ENCODE assay signal across 1 cellular context in the genomic region with DNA sequence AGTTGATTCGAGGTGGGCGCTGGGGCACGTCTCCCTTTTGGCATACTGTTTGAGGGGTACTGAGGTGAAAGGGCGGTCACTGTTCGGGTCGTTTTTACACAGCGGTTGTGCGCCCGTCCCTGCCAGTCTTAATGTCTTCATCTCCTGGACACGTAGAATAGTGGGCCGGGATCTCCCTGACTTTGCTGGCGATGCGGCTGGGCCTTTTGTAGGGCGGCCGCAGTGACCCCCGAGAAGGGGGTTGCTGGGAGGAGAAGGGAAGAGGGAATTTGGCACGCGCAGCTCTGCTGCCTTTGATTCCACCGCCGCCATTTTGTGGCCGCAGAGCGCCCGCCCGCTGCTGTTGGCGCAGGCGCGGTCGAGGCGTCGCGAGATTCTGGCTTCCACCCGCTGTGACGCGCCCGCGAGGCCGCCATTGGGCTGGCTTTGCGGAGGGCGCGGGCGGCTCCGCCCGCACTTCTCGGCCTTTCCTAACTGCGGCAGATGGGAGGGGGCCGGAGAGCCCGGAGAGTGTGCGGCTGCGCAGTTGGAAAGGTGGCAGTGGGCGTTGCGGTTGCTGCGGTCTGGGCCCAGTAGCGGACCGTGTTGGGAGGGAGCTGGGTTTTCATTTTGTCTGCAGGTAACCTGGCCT.
TF ChIP-seq lines count a peak whose summit lies in the region.

No MANE protein-coding gene starts in this region.

TF ChIP-seq in K562, 482 proteins besides CTCF, POLR2A, EP300 and RAD21 (continued from another document and continues in another):
- TF ChIP-seq ZBTB9 (CRISPR knock-in tag; IDR thresholded peaks at IDR 0.05) (peak; percentile 45; the same call in 1 of the 2 replicates), MAZ (CRISPR knock-in tag; conservative IDR thresholded peaks at IDR 0.05 in 1 of 2, IDR thresholded peaks at IDR 0.05 in 1 of 2) (peak; percentile 71 to 87), ZBED1 (IDR thresholded peaks at IDR 0.05) (no peak), U2AF1 (optimal IDR thresholded peaks at IDR 0.05; ENCODE audit: low read depth, low read length) (peak; percentile 25), NR2C2 (CRISPR knock-in tag; IDR thresholded peaks at IDR 0.05) (no peak), NR2C2 (tag; IDR thresholded peaks at IDR 0.05) (no peak; the same call in 1 of the 2 replicates), TAF7 (tag; IDR thresholded peaks at IDR 0.05) (peak; percentile 70), TAF1 (IDR thresholded peaks at IDR 0.05; ENCODE audit: control insufficient read depth, extremely low read depth, insufficient read depth, low read length, severe bottlenecking) (peak; percentile 92), NEUROD1 (IDR thresholded peaks at IDR 0.05; ENCODE audit: borderline replicate concordance, low read depth, low read length, partially characterized antibody) (no peak), ZNF431 (CRISPR knock-in tag; IDR thresholded peaks at IDR 0.05) (no peak), PCBP2 (IDR thresholded peaks at IDR 0.05; ENCODE audit: low read depth, low read length, poor library complexity, severe bottlenecking) (no peak), ESRRA (IDR thresholded peaks at IDR 0.05; ENCODE audit: borderline replicate concordance, low read depth) (peak; percentile 92; the same call in 1 of the 2 replicates), CREM (IDR thresholded peaks at IDR 0.05; ENCODE audit: low read depth) (peak; percentile 80), ZNF232 (CRISPR knock-in tag; IDR thresholded peaks at IDR 0.05) (0 out of 2 replicates have a peak, but pooled peaks have one; percentile 55), PTTG1 (tag; IDR thresholded peaks at IDR 0.05; ENCODE audit: low read depth) (no peak), ZNF41 (CRISPR knock-in tag; conservative IDR thresholded peaks at IDR 0.05) (0 out of 2 replicates have a peak, but pooled peaks have one; percentile 43), ZBTB7A (IDR thresholded peaks at IDR 0.05; ENCODE audit: borderline replicate concordance, control insufficient read depth, low read depth, low read length) (no peak), CREB1 (IDR thresholded peaks at IDR 0.05) (peak; percentile 33; the same call in 1 of the 2 replicates), CREB1 (CRISPR knock-in tag; IDR thresholded peaks at IDR 0.05) (no peak), E2F1 (CRISPR knock-in tag; IDR thresholded peaks at IDR 0.05) (no peak), ZBTB1 (CRISPR knock-in tag; IDR thresholded peaks at IDR 0.05; ENCODE audit: borderline replicate concordance, low read depth) (peak; percentile 97), POLR2G (IDR thresholded peaks at IDR 0.05; ENCODE audit: low read depth, low read length) (peak; percentile 90), SIN3B (IDR thresholded peaks at IDR 0.05; ENCODE audit: low read depth) (no peak), MAFF (IDR thresholded peaks at IDR 0.05; ENCODE audit: low read length) (no peak), EGR1 (conservative IDR thresholded peaks at IDR 0.05) (peak; percentile 80), HINFP (tag; conservative IDR thresholded peaks at IDR 0.05; ENCODE audit: low read depth) (peak; percentile 45; the same call in 1 of the 2 replicates), ZNF140 (CRISPR knock-in tag; IDR thresholded peaks at IDR 0.05) (no peak), ATF1 (CRISPR knock-in tag; IDR thresholded peaks at IDR 0.05) (no peak), ATF1 (tag; IDR thresholded peaks at IDR 0.05) (no peak), CCNT2 (IDR thresholded peaks at IDR 0.05; ENCODE audit: borderline replicate concordance, extremely low read depth, insufficient read length, low read depth, low read length) (peak; percentile 67), ZNF589 (CRISPR knock-in tag; IDR thresholded peaks at IDR 0.05; ENCODE audit: low read depth) (no peak), ZNF217 (CRISPR knock-in tag; IDR thresholded peaks at IDR 0.05) (no peak), DPF2 (IDR thresholded peaks at IDR 0.05) (no peak), YBX1 (IDR thresholded peaks at IDR 0.05) (no peak), TAL1 (IDR thresholded peaks at IDR 0.05) (no peak), ZNF583 (CRISPR knock-in tag; IDR thresholded peaks at IDR 0.05) (no peak), NR2F6 (CRISPR knock-in tag; IDR thresholded peaks at IDR 0.05) (no peak), LARP7 (IDR thresholded peaks at IDR 0.05) (no peak), E2F6 (IDR thresholded peaks at IDR 0.05; ENCODE audit: borderline replicate concordance in 1 of 2, extremely low read depth in 1 of 2, insufficient read depth in 1 of 2, insufficient read length in 1 of 2, low read depth in 1 of 2, low read length in 1 of 2, poor library complexity in 1 of 2, severe bottlenecking in 1 of 2) (peak in 1 of 2 experiments; percentile 41), NFRKB (IDR thresholded peaks at IDR 0.05; ENCODE audit: low read depth) (peak; percentile 95; the same call in 1 of the 2 replicates), ZC3H4 (CRISPR knock-in tag; IDR thresholded peaks at IDR 0.05; ENCODE audit: borderline replicate concordance) (peak; percentile 79)
- TF ChIP-seq, protein P1, sequence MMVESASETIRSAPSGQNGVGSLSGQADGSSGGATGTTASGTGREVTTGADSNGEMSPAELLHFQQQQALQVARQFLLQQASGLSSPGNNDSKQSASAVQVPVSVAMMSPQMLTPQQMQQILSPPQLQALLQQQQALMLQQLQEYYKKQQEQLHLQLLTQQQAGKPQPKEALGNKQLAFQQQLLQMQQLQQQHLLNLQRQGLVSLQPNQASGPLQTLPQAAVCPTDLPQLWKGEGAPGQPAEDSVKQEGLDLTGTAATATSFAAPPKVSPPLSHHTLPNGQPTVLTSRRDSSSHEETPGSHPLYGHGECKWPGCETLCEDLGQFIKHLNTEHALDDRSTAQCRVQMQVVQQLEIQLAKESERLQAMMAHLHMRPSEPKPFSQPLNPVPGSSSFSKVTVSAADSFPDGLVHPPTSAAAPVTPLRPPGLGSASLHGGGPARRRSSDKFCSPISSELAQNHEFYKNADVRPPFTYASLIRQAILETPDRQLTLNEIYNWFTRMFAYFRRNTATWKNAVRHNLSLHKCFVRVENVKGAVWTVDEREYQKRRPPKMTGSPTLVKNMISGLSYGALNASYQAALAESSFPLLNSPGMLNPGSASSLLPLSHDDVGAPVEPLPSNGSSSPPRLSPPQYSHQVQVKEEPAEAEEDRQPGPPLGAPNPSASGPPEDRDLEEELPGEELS (CRISPR knock-in tag; IDR thresholded peaks at IDR 0.05; ENCODE audit: borderline replicate concordance), result peak; percentile 68; the same call in 1 of the 2 replicates
- TF ChIP-seq, protein P2, sequence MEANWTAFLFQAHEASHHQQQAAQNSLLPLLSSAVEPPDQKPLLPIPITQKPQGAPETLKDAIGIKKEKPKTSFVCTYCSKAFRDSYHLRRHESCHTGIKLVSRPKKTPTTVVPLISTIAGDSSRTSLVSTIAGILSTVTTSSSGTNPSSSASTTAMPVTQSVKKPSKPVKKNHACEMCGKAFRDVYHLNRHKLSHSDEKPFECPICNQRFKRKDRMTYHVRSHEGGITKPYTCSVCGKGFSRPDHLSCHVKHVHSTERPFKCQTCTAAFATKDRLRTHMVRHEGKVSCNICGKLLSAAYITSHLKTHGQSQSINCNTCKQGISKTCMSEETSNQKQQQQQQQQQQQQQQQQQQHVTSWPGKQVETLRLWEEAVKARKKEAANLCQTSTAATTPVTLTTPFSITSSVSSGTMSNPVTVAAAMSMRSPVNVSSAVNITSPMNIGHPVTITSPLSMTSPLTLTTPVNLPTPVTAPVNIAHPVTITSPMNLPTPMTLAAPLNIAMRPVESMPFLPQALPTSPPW (CRISPR knock-in tag; IDR thresholded peaks at IDR 0.05), result peak; percentile 54
- TF ChIP-seq, protein P3, sequence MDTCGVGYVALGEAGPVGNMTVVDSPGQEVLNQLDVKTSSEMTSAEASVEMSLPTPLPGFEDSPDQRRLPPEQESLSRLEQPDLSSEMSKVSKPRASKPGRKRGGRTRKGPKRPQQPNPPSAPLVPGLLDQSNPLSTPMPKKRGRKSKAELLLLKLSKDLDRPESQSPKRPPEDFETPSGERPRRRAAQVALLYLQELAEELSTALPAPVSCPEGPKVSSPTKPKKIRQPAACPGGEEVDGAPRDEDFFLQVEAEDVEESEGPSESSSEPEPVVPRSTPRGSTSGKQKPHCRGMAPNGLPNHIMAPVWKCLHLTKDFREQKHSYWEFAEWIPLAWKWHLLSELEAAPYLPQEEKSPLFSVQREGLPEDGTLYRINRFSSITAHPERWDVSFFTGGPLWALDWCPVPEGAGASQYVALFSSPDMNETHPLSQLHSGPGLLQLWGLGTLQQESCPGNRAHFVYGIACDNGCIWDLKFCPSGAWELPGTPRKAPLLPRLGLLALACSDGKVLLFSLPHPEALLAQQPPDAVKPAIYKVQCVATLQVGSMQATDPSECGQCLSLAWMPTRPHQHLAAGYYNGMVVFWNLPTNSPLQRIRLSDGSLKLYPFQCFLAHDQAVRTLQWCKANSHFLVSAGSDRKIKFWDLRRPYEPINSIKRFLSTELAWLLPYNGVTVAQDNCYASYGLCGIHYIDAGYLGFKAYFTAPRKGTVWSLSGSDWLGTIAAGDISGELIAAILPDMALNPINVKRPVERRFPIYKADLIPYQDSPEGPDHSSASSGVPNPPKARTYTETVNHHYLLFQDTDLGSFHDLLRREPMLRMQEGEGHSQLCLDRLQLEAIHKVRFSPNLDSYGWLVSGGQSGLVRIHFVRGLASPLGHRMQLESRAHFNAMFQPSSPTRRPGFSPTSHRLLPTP (IDR thresholded peaks at IDR 0.05; ENCODE audit: borderline replicate concordance, extremely low read depth, insufficient read length), result no peak
- TF ChIP-seq, protein P4, sequence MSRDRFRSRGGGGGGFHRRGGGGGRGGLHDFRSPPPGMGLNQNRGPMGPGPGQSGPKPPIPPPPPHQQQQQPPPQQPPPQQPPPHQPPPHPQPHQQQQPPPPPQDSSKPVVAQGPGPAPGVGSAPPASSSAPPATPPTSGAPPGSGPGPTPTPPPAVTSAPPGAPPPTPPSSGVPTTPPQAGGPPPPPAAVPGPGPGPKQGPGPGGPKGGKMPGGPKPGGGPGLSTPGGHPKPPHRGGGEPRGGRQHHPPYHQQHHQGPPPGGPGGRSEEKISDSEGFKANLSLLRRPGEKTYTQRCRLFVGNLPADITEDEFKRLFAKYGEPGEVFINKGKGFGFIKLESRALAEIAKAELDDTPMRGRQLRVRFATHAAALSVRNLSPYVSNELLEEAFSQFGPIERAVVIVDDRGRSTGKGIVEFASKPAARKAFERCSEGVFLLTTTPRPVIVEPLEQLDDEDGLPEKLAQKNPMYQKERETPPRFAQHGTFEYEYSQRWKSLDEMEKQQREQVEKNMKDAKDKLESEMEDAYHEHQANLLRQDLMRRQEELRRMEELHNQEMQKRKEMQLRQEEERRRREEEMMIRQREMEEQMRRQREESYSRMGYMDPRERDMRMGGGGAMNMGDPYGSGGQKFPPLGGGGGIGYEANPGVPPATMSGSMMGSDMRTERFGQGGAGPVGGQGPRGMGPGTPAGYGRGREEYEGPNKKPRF (IDR thresholded peaks at IDR 0.05; ENCODE audit: low read depth, low read length), result no peak
- TF ChIP-seq, protein P5, sequence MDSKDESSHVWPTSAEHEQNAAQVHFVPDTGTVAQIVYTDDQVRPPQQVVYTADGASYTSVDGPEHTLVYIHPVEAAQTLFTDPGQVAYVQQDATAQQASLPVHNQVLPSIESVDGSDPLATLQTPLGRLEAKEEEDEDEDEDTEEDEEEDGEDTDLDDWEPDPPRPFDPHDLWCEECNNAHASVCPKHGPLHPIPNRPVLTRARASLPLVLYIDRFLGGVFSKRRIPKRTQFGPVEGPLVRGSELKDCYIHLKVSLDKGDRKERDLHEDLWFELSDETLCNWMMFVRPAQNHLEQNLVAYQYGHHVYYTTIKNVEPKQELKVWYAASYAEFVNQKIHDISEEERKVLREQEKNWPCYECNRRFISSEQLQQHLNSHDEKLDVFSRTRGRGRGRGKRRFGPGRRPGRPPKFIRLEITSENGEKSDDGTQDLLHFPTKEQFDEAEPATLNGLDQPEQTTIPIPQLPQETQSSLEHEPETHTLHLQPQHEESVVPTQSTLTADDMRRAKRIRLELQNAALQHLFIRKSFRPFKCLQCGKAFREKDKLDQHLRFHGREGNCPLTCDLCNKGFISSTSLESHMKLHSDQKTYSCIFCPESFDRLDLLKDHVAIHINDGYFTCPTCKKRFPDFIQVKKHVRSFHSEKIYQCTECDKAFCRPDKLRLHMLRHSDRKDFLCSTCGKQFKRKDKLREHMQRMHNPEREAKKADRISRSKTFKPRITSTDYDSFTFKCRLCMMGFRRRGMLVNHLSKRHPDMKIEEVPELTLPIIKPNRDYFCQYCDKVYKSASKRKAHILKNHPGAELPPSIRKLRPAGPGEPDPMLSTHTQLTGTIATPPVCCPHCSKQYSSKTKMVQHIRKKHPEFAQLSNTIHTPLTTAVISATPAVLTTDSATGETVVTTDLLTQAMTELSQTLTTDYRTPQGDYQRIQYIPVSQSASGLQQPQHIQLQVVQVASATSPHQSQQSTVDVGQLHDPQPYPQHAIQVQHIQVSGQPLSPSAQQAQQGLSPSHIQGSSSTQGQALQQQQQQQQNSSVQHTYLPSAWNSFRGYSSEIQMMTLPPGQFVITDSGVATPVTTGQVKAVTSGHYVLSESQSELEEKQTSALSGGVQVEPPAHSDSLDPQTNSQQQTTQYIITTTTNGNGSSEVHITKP (IDR thresholded peaks at IDR 0.05; ENCODE audit: partially characterized antibody), result peak; percentile 67
